ENCODE assay signal across 31 cellular contexts in the genomic region with DNA sequence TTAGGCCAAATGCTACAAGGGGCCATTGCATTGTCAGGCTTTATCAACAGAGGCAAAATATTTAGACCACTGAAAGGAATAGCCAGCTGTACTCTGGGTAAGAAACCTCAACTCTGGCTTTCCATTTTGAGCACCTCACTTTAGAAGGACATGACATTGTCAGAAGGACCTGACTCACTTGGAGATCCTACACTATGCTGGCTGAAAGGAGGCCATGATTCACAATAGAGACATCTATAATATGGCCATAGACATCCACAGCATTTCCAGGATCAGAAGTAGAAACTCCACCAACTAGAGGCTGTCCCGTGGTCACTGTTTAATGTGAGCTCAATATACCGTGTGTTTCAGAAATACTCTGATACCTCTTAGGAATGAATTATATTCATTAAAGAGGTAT.
"Had no signal": no experiment of that assay in that cellular context is flagged by ENCODE, and none has a peak within 500 bp of the region (broad histone marks: within the 10 kb centered on the region; RNA-seq: fewer than 3 reads in every experiment).

No MANE protein-coding gene starts in this region.

- H3K9ac ChIP-seq: parathyroid adenoma had no signal

- H3K4me1 ChIP-seq: breast epithelium, foreskin keratinocyte, left lung, parathyroid adenoma, tibial nerve had no signal

- H2AFZ ChIP-seq: parathyroid adenoma had no signal

- H3K27ac Mint-ChIP-seq: activated naive CD4-positive, alpha-beta T cell treated with anti-CD3 and anti-CD28 coated beads for 36 hours; activated naive CD8-positive, alpha-beta T cell treated with anti-CD3 and anti-CD28 coated beads, Interleukin-2, amount 10 ng/mL, durations not matched to agents 7 days and 5 days; activated T-helper 1 cell treated with anti-CD3 and anti-CD28 coated beads, Interleukin-12 subunit alpha, Interleukin-12 subunit beta, Interleukin-2, Interleukin-4 antibody, amounts not matched to agents 30 ng/mL and 10 ng/mL and 1 ng/mL, durations not matched to agents 14 hours and 24 hours and 36 hours; dendritic cell treated with granulocyte-macrophage colony-stimulating factor and Interleukin-4, amounts not matched to agents 40 ng/mL and 50 ng/mL, for 4 days; naive thymus-derived CD8-positive, alpha-beta T cell; T-helper 2 cell treated with Interferon-gamma antibody and Interleukin-4, amounts not matched to agents 5 μg/mL and 100 μg/mL, for 36 hours had no signal

- H3K4me3 ChIP-seq: breast epithelium, esophagus muscularis mucosa, heart left ventricle, left lung, lung, tibial nerve had no signal

- ATAC-seq: activated CD4-positive, CD25-positive, alpha-beta regulatory T cell treated with anti-CD3 and anti-CD28 coated beads, Interleukin-2, amount 50 U/mL, for 24 hours; foreskin keratinocyte; left lung; naive thymus-derived CD8-positive, alpha-beta T cell; right cardiac atrium had no signal

- H3K27me3 ChIP-seq: breast epithelium, esophagus muscularis mucosa, foreskin keratinocyte, heart left ventricle, left lung, tibial nerve had no signal

- H3K4me3 Mint-ChIP-seq: activated naive CD4-positive, alpha-beta T cell treated with anti-CD3 and anti-CD28 coated beads for 36 hours; activated naive CD8-positive, alpha-beta T cell treated with anti-CD3 and anti-CD28 coated beads, Interleukin-2, amount 10 ng/mL, durations not matched to agents 7 days and 5 days; activated T-helper 1 cell treated with anti-CD3 and anti-CD28 coated beads, Interleukin-12 subunit alpha, Interleukin-12 subunit beta, Interleukin-2, Interleukin-4 antibody, amounts not matched to agents 30 ng/mL and 10 ng/mL and 1 ng/mL, durations not matched to agents 14 hours and 24 hours and 36 hours; central memory CD8-positive, alpha-beta T cell; dendritic cell treated with granulocyte-macrophage colony-stimulating factor and Interleukin-4, amounts not matched to agents 40 ng/mL and 50 ng/mL, for 4 days; naive thymus-derived CD8-positive, alpha-beta T cell; neural crest cell; T-helper 2 cell treated with Interferon-gamma antibody and Interleukin-4, amounts not matched to agents 5 μg/mL and 100 μg/mL, for 36 hours had no signal

- H3K4me1 Mint-ChIP-seq: activated naive CD8-positive, alpha-beta T cell treated with anti-CD3 and anti-CD28 coated beads, Interleukin-2, amount 10 ng/mL, durations not matched to agents 7 days and 5 days; central memory CD8-positive, alpha-beta T cell; naive thymus-derived CD8-positive, alpha-beta T cell; neural crest cell had no signal

- DNase-seq: activated CD4-positive, alpha-beta T cell treated with anti-CD3 and anti-CD28 coated beads for 48 hours; activated CD4-positive, alpha-beta T cell treated with anti-CD3 and anti-CD28 coated beads, Interleukin-2, amount 50 U/mL, for 48 hours; activated CD8-positive, alpha-beta memory T cell treated with anti-CD3 and anti-CD28 coated beads, Interleukin-2, amount 50 U/mL, for 4 hours; activated effector memory CD4-positive, alpha-beta T cell treated with anti-CD3 and anti-CD28 coated beads, Interleukin-2, amount 50 U/mL, for 16 hours; activated naive CD4-positive, alpha-beta T cell treated with anti-CD3 and anti-CD28 coated beads for 36 hours; activated naive CD8-positive, alpha-beta T cell treated with anti-CD3 and anti-CD28 coated beads, Interleukin-2, amount 10 ng/mL, durations not matched to agents 7 days and 5 days; activated T-cell treated with anti-CD3 and anti-CD28 coated beads, Interleukin-2, amount 50 U/mL, for 1 hour; foreskin keratinocyte; heart left ventricle; hypothalamus; kidney glomerular epithelial cell; left lung; midbrain; naive thymus-derived CD8-positive, alpha-beta T cell; nucleus accumbens; right cardiac atrium; stimulated activated CD4-positive, alpha-beta T cell treated with anti-CD3 and anti-CD28 coated beads, Interleukin-2, amount 100 ng/mL, for 48 hours; stimulated activated naive CD4-positive, alpha-beta T cell treated with Interleukin-2 at 50 U/mL for 16 hours; T-helper 1 cell had no signal

- H3K9me3 ChIP-seq: breast epithelium, esophagus muscularis mucosa, heart left ventricle, left lung, tibial nerve had no signal

- H3K27me3 Mint-ChIP-seq: activated naive CD8-positive, alpha-beta T cell treated with anti-CD3 and anti-CD28 coated beads, Interleukin-2, amount 10 ng/mL, durations not matched to agents 7 days and 5 days; central memory CD8-positive, alpha-beta T cell; dendritic cell treated with granulocyte-macrophage colony-stimulating factor and Interleukin-4, amounts not matched to agents 40 ng/mL and 50 ng/mL, for 4 days; naive thymus-derived CD8-positive, alpha-beta T cell had no signal

- H3K36me3 ChIP-seq: breast epithelium, left lung had no signal

- H3K27ac ChIP-seq: breast epithelium, esophagus muscularis mucosa, foreskin keratinocyte, left lung, parathyroid adenoma, tibial nerve, VCaP had no signal

- H3K9me3 Mint-ChIP-seq: activated naive CD4-positive, alpha-beta T cell treated with anti-CD3 and anti-CD28 coated beads for 36 hours; activated naive CD8-positive, alpha-beta T cell treated with anti-CD3 and anti-CD28 coated beads, Interleukin-2, amount 10 ng/mL, durations not matched to agents 7 days and 5 days; activated T-helper 1 cell treated with anti-CD3 and anti-CD28 coated beads, Interleukin-12 subunit alpha, Interleukin-12 subunit beta, Interleukin-2, Interleukin-4 antibody, amounts not matched to agents 30 ng/mL and 10 ng/mL and 1 ng/mL, durations not matched to agents 14 hours and 24 hours and 36 hours; central memory CD8-positive, alpha-beta T cell; dendritic cell treated with granulocyte-macrophage colony-stimulating factor and Interleukin-4, amounts not matched to agents 40 ng/mL and 50 ng/mL, for 4 days; naive thymus-derived CD8-positive, alpha-beta T cell; neural crest cell; T-helper 2 cell treated with Interferon-gamma antibody and Interleukin-4, amounts not matched to agents 5 μg/mL and 100 μg/mL, for 36 hours had no signal

- H3K79me2 ChIP-seq: parathyroid adenoma had no signal
